ENCODE assay signal across 2 cellular contexts in genomic region chr2:37287966-37288365, GRCh38.
TF ChIP-seq lines count a peak whose summit lies in the region.

No MANE protein-coding gene starts in this region.

TF ChIP-seq in SK-N-SH treated with all-trans-retinoic acid at 6 μM for 48 hours, 23 proteins besides CTCF, POLR2A, EP300 and RAD21:
- no peak for TF ChIP-seq TOX (CRISPR knock-in tag; IDR thresholded peaks at IDR 0.05; ENCODE audit: borderline replicate concordance)
- TF ChIP-seq, protein P1, sequence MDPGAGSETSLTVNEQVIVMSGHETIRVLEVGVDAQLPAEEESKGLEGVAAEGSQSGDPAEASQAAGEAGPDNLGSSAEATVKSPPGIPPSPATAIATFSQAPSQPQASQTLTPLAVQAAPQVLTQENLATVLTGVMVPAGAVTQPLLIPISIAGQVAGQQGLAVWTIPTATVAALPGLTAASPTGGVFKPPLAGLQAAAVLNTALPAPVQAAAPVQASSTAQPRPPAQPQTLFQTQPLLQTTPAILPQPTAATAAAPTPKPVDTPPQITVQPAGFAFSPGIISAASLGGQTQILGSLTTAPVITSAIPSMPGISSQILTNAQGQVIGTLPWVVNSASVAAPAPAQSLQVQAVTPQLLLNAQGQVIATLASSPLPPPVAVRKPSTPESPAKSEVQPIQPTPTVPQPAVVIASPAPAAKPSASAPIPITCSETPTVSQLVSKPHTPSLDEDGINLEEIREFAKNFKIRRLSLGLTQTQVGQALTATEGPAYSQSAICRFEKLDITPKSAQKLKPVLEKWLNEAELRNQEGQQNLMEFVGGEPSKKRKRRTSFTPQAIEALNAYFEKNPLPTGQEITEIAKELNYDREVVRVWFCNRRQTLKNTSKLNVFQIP (CRISPR knock-in tag; IDR thresholded peaks at IDR 0.05; ENCODE audit: borderline replicate concordance, low read depth): no peak
- TF ChIP-seq ZC3H10 (CRISPR knock-in tag; IDR thresholded peaks at IDR 0.05): no peak
TF ChIP-seq in SK-N-SH treated with all-trans-retinoic acid at 6 μM for 48 hours: peak in this region for 0.

TF ChIP-seq in HepG2, 621 proteins besides CTCF, POLR2A, EP300 and RAD21:
- TF ChIP-seq, protein P2, sequence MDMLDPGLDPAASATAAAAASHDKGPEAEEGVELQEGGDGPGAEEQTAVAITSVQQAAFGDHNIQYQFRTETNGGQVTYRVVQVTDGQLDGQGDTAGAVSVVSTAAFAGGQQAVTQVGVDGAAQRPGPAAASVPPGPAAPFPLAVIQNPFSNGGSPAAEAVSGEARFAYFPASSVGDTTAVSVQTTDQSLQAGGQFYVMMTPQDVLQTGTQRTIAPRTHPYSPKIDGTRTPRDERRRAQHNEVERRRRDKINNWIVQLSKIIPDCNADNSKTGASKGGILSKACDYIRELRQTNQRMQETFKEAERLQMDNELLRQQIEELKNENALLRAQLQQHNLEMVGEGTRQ (IDR thresholded peaks at IDR 0.05; ENCODE audit: low read depth, low read length): no peak
- TF ChIP-seq, protein P2 (CRISPR knock-in tag; IDR thresholded peaks at IDR 0.05; ENCODE audit: borderline replicate concordance): no peak
- TF ChIP-seq CEBPB (IDR thresholded peaks at IDR 0.05; ENCODE audit: borderline replicate concordance, low read depth, low read length) (0 out of 2 replicates have a peak, but pooled peaks have one; percentile 2), ZBTB1 (CRISPR knock-in tag; IDR thresholded peaks at IDR 0.05; ENCODE audit: borderline replicate concordance) (no peak), BCL3 (CRISPR knock-in tag; IDR thresholded peaks at IDR 0.05) (no peak), ZNF296 (CRISPR knock-in tag; conservative IDR thresholded peaks at IDR 0.05) (no peak), CEBPZ (IDR thresholded peaks at IDR 0.05; ENCODE audit: low read length) (no peak), STAG1 (CRISPR knock-in tag; IDR thresholded peaks at IDR 0.05) (peak; percentile 52), RBAK (CRISPR knock-in tag; IDR thresholded peaks at IDR 0.05) (no peak), KLF16 (CRISPR knock-in tag; IDR thresholded peaks at IDR 0.05) (no peak), ZBTB44 (CRISPR knock-in tag; IDR thresholded peaks at IDR 0.05) (no peak), TRIM24 (CRISPR knock-in tag; IDR thresholded peaks at IDR 0.05) (no peak), NR2C2 (CRISPR knock-in tag; IDR thresholded peaks at IDR 0.05; ENCODE audit: borderline replicate concordance) (no peak)
- TF ChIP-seq, protein P3, sequence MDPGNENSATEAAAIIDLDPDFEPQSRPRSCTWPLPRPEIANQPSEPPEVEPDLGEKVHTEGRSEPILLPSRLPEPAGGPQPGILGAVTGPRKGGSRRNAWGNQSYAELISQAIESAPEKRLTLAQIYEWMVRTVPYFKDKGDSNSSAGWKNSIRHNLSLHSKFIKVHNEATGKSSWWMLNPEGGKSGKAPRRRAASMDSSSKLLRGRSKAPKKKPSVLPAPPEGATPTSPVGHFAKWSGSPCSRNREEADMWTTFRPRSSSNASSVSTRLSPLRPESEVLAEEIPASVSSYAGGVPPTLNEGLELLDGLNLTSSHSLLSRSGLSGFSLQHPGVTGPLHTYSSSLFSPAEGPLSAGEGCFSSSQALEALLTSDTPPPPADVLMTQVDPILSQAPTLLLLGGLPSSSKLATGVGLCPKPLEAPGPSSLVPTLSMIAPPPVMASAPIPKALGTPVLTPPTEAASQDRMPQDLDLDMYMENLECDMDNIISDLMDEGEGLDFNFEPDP (CRISPR knock-in tag; conservative IDR thresholded peaks at IDR 0.05): no peak
- TF ChIP-seq, protein P4, sequence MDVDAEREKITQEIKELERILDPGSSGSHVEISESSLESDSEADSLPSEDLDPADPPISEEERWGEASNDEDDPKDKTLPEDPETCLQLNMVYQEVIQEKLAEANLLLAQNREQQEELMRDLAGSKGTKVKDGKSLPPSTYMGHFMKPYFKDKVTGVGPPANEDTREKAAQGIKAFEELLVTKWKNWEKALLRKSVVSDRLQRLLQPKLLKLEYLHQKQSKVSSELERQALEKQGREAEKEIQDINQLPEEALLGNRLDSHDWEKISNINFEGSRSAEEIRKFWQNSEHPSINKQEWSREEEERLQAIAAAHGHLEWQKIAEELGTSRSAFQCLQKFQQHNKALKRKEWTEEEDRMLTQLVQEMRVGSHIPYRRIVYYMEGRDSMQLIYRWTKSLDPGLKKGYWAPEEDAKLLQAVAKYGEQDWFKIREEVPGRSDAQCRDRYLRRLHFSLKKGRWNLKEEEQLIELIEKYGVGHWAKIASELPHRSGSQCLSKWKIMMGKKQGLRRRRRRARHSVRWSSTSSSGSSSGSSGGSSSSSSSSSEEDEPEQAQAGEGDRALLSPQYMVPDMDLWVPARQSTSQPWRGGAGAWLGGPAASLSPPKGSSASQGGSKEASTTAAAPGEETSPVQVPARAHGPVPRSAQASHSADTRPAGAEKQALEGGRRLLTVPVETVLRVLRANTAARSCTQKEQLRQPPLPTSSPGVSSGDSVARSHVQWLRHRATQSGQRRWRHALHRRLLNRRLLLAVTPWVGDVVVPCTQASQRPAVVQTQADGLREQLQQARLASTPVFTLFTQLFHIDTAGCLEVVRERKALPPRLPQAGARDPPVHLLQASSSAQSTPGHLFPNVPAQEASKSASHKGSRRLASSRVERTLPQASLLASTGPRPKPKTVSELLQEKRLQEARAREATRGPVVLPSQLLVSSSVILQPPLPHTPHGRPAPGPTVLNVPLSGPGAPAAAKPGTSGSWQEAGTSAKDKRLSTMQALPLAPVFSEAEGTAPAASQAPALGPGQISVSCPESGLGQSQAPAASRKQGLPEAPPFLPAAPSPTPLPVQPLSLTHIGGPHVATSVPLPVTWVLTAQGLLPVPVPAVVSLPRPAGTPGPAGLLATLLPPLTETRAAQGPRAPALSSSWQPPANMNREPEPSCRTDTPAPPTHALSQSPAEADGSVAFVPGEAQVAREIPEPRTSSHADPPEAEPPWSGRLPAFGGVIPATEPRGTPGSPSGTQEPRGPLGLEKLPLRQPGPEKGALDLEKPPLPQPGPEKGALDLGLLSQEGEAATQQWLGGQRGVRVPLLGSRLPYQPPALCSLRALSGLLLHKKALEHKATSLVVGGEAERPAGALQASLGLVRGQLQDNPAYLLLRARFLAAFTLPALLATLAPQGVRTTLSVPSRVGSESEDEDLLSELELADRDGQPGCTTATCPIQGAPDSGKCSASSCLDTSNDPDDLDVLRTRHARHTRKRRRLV (CRISPR knock-in tag; IDR thresholded peaks at IDR 0.05): no peak
